In genomic region chr20:53146201-53146891, GRCh38 we compare ENCODE assay signal across 11 cellular contexts.
DNase-seq lines count a peak whose midpoint lies in the region; ATAC-seq and TF ChIP-seq lines count a peak whose summit lies in the region.
"Had no signal": no experiment of that assay in that cellular context is flagged by ENCODE, and none has a peak within 500 bp of the region (broad histone marks: within the 10 kb centered on the region; RNA-seq: fewer than 3 reads in every experiment).

No MANE protein-coding gene starts in this region.

- ATAC-seq in GM21360 (IDR thresholded peaks at IDR 0.05; ENCODE audit: unreplicated experiment) (peak; percentile 88), HG03520 (IDR thresholded peaks at IDR 0.05; ENCODE audit: unreplicated experiment) (peak; percentile 57)
- ATAC-seq: left lung had no signal

- no peak overlapping the region for H3K4me2 ChIP-seq in hepatocyte

- 98% methylated on average over 10 of the region's 10 CpGs for WGBS in hepatocyte (ENCODE audit: low lambda C conversion rate, missing lambda C conversion rate)

- H3K27ac ChIP-seq in hepatocyte = no peak overlapping the region
- H3K27ac ChIP-seq: left lung had no signal

- no peak overlapping the region for H2AFZ ChIP-seq in hepatocyte

- H3K36me3 ChIP-seq in hepatocyte (replicated peaks; ENCODE audit: insufficient read depth, low read depth) = no peaks in the 10 kb centered on the region
- H3K36me3 ChIP-seq: left lung had no signal

- H3K27me3 ChIP-seq in hepatocyte = no peaks in the 10 kb centered on the region
- H3K27me3 ChIP-seq: left lung had no signal

- H3K9me3 ChIP-seq in hepatocyte (ENCODE audit: low read depth) = no peaks in the 10 kb centered on the region
- H3K9me3 ChIP-seq: left lung had no signal

- no peaks in the 10 kb centered on the region for H3K9me2 ChIP-seq in hepatocyte (replicated peaks; ENCODE audit: insufficient read depth)

- H4K20me1 ChIP-seq in hepatocyte (ENCODE audit: insufficient read depth, poor library complexity, severe bottlenecking) = no peaks in the 10 kb centered on the region

- peaks cover 21% of the 10 kb centered on the region for H3K4me1 ChIP-seq in hepatocyte (ENCODE audit: insufficient read depth)

- no peak overlapping the region for H3K4me3 ChIP-seq in hepatocyte
- H3K4me3 ChIP-seq: left lung had no signal

- H3K79me2 ChIP-seq in hepatocyte = no peaks in the 10 kb centered on the region

- no peak for TF ChIP-seq CTCF in hepatocyte (IDR thresholded peaks at IDR 0.05; ENCODE audit: poor library complexity)

- DNase-seq in activated T-helper 9 cell treated with anti-CD3 and anti-CD28 coated beads, Interleukin-2, amount 50 U/mL, for 16 hours (ENCODE audit: low read depth) = peak; percentile 1
- peak; percentile 25 to 47 for DNase-seq in stimulated activated CD8-positive, alpha-beta memory T cell treated with anti-CD3 and anti-CD28 coated beads, Interleukin-15, amount 100 ng/mL, for 48 hours (ENCODE audit: low read depth in 2 of 2)
- no peak for DNase-seq in NCI-H82 (lab: John Stamatoyannopoulos, UW)
- DNase-seq in hepatocyte (ENCODE audit: low spot score) = no peak
- DNase-seq in NCI-H1105 treated with DMSO at 0.1 percent for 48 hours (lab: John Stamatoyannopoulos, UW) = no peak
- DNase-seq: COR-L47, glutamatergic neuron, left lung, substantia nigra had no signal

Comparison
In these comparisons a context has a peak if more than half of its experiments do, and no peak if none do; other contexts are left out.
1. DNase-seq: peak in activated T-helper 9 cell treated with anti-CD3 and anti-CD28 coated beads, Interleukin-2, amount 50 U/mL, for 16 hours (single experiment) and stimulated activated CD8-positive, alpha-beta memory T cell treated with anti-CD3 and anti-CD28 coated beads, Interleukin-15, amount 100 ng/mL, for 48 hours (2 of 2); none in NCI-H82 (single experiment), hepatocyte (single experiment) and NCI-H1105 treated with DMSO at 0.1 percent for 48 hours (single experiment).